ENCODE assay signal across 8 cellular contexts in the genomic region with DNA sequence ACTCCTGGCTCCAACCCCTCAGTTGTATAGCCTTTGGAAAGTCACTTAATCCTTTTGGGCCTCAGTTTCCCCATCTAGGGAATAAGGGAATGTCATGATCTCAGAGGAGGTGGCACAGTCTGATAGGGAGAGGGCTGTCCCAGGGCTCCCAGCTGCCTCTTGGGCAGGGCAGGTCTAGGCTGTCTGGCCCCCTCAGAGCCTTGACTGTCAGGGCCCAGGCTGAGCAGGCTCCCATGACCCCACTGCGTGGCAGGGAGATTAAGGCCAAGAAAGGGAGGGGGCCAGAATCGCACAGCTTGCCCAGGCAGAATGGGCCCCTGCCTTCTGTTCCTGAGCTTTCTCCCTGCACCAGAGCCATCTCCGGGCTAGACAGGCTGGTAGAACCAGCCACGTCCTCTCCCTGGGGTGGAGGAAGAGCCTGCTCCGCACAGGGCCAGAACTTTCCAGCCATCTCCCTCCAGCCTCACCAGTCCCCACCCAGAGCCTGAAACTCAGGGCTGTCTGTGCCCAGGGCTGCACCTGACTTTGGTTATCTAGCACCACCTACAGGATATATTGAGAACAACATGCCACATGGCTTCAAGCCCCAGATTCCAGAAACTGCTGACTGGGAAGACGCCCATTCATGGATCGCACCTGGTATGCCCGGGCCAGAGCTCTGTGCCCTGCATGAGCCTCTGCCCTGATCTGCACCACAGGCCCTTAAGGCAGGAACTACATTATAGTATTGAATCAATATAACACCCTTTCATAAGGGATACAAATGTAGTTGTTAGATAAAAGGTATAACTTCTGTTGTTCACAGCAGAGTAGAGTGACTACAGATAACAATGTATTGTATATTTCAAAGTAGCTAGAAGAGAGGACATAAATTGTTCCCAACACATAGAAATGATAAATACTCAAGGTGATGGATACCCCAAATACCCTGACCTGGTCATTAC. TPM values are rescaled to one million over a fixed set of nuclear protein-coding genes. Genes with fewer than 3 reads are reported as not detected.
DNase-seq lines count a peak whose midpoint lies in the region; ATAC-seq and TF ChIP-seq lines count a peak whose summit lies in the region.

No MANE protein-coding gene starts in this region.

- peaks cover 8% of the 10 kb centered on the region for H3K36me3 Mint-ChIP-seq in activated CD8-positive, alpha-beta memory T cell treated with anti-CD3 and anti-CD28 coated beads, Interleukin-2, amount 10 ng/mL, durations not matched to agents 7 days and 5 days
- H3K36me3 Mint-ChIP-seq in mesothelial cell of epicardium: no peaks in the 10 kb centered on the region

- H3K27ac Mint-ChIP-seq in activated CD8-positive, alpha-beta memory T cell treated with anti-CD3 and anti-CD28 coated beads, Interleukin-2, amount 10 ng/mL, durations not matched to agents 7 days and 5 days: peak overlapping the region; percentile 43
- H3K27ac Mint-ChIP-seq in mesothelial cell of epicardium: no peak overlapping the region

- H3K4me1 Mint-ChIP-seq in activated CD8-positive, alpha-beta memory T cell treated with anti-CD3 and anti-CD28 coated beads, Interleukin-2, amount 10 ng/mL, durations not matched to agents 7 days and 5 days: peaks cover 40% of the 10 kb centered on the region
- no peaks in the 10 kb centered on the region for H3K4me1 Mint-ChIP-seq in mesothelial cell of epicardium

- peak; percentile 82 for DNase-seq in Jurkat, Clone E6-1 (ENCODE audit: low read depth, low spot score)
- DNase-seq in NT2/D1 (ENCODE audit: low read depth, low spot score): peak; percentile 92
- peak; percentile 81 for DNase-seq in activated CD8-positive, alpha-beta memory T cell treated with anti-CD3 and anti-CD28 coated beads, Interleukin-2, amount 10 ng/mL, durations not matched to agents 7 days and 5 days
- peak; percentile 78 for DNase-seq in epidermal melanocyte (ENCODE audit: insufficient read length, low spot score)
- peak in 1 of 2 experiments; percentile 43 for DNase-seq in mesothelial cell of epicardium (ENCODE audit: low spot score in 2 of 2, unreplicated experiment in 2 of 2)
- DNase-seq in stimulated activated naive CD4-positive, alpha-beta T cell (lab: John Stamatoyannopoulos, UW): peak; percentile 55 to 87 (median 68)

- peak overlapping the region; percentile 54 for H3K9ac ChIP-seq in NT2/D1 (ENCODE audit: insufficient read length, low read depth)

- no peak overlapping the region for H3K4me3 Mint-ChIP-seq in activated CD8-positive, alpha-beta memory T cell treated with anti-CD3 and anti-CD28 coated beads, Interleukin-2, amount 10 ng/mL, durations not matched to agents 7 days and 5 days
- no peak overlapping the region for H3K4me3 Mint-ChIP-seq in mesothelial cell of epicardium

- H3K9me3 ChIP-seq in NT2/D1 (ENCODE audit: insufficient read depth, low read length): no peaks in the 10 kb centered on the region

- TF ChIP-seq CTCF in GM12872 (IDR thresholded peaks at IDR 0.05; ENCODE audit: insufficient read depth, low read depth, low read length): peak; percentile 87
- peak; percentile 84 for TF ChIP-seq CTCF in mesothelial cell of epicardium (IDR thresholded peaks at IDR 0.05; ENCODE audit: unreplicated experiment)

- ATAC-seq in activated CD8-positive, alpha-beta memory T cell treated with anti-CD3 and anti-CD28 coated beads, Interleukin-2, amount 10 ng/mL, durations not matched to agents 7 days and 5 days: peak; percentile 57
- ATAC-seq in HG02970 (IDR thresholded peaks at IDR 0.05; ENCODE audit: low FRiP score, unreplicated experiment): no peak

- no peaks in the 10 kb centered on the region for H3K27me3 ChIP-seq in NT2/D1 (ENCODE audit: insufficient read depth, insufficient read length)

- peaks cover 7% of the 10 kb centered on the region for H3K4me1 ChIP-seq in NT2/D1 (ENCODE audit: insufficient read depth, insufficient read length)

- CTCF ChIA-PET in activated CD8-positive, alpha-beta memory T cell treated with anti-CD3 and anti-CD28 coated beads, Interleukin-2, amount 10 ng/mL, durations not matched to agents 7 days and 5 days (lab: Charles Lee): interaction anchor here (0.6 to 21.1 kb wide), 45 partner anchors 9 to 414 kb away, joined by 3 to 347 read pairs (median 6); a partner anchor contains a TSS

- peaks cover 5% of the 10 kb centered on the region for H3K27me3 Mint-ChIP-seq in activated CD8-positive, alpha-beta memory T cell treated with anti-CD3 and anti-CD28 coated beads, Interleukin-2, amount 10 ng/mL, durations not matched to agents 7 days and 5 days
- H3K27me3 Mint-ChIP-seq in mesothelial cell of epicardium (ENCODE audit: low read depth): no peaks in the 10 kb centered on the region

- no peaks in the 10 kb centered on the region for H3K9me3 Mint-ChIP-seq in activated CD8-positive, alpha-beta memory T cell treated with anti-CD3 and anti-CD28 coated beads, Interleukin-2, amount 10 ng/mL, durations not matched to agents 7 days and 5 days (ENCODE audit: low read depth)
- H3K9me3 Mint-ChIP-seq in mesothelial cell of epicardium: no peaks in the 10 kb centered on the region

- no peak overlapping the region for H3K4me3 ChIP-seq in Jurkat, Clone E6-1 (ENCODE audit: low read length)
- no peak overlapping the region for H3K4me3 ChIP-seq in NT2/D1 (ENCODE audit: insufficient read length, low read depth)

- no peaks in the 10 kb centered on the region for H3K36me3 ChIP-seq in NT2/D1 (ENCODE audit: insufficient read depth, insufficient read length, low read length)

RNA-seq across cellular contexts. Expression of a gene that starts 32.0 kb away (rescaled TPM):
- 13.1 TPM for polyA plus RNA-seq in Jurkat, Clone E6-1 (2012; ENCODE audit: insufficient read depth, insufficient read length)
- total RNA-seq in activated CD8-positive, alpha-beta memory T cell treated with anti-CD3 and anti-CD28 coated beads, Interleukin-2, amount 10 ng/mL, durations not matched to agents 7 days and 5 days: 10 to 100 TPM; 13.8 to 16.7 TPM
- 8.5 to 9.2 TPM (median 8.9 TPM) in 3 replicates for total RNA-seq in mesothelial cell of epicardium

RNA-seq across cellular contexts. Expression of a gene that starts 32.9 kb away (rescaled TPM):
- polyA plus RNA-seq in Jurkat, Clone E6-1 (2012; ENCODE audit: insufficient read depth, insufficient read length): 23.5 TPM
- 10 to 100 TPM; 16.5 to 18.1 TPM for total RNA-seq in activated CD8-positive, alpha-beta memory T cell treated with anti-CD3 and anti-CD28 coated beads, Interleukin-2, amount 10 ng/mL, durations not matched to agents 7 days and 5 days
- total RNA-seq in mesothelial cell of epicardium: 24.2 to 26.4 TPM (median 26.2 TPM) in 3 replicates

RNA-seq across cellular contexts. Expression of a gene that starts 54.3 kb away (rescaled TPM):
- polyA plus RNA-seq in Jurkat, Clone E6-1 (2012; ENCODE audit: insufficient read depth, insufficient read length): 20.4 TPM
- 100 to 1,000 TPM in 1 of 2 experiments, 10 to 100 TPM in 1; 60.8 to 116 TPM for total RNA-seq in activated CD8-positive, alpha-beta memory T cell treated with anti-CD3 and anti-CD28 coated beads, Interleukin-2, amount 10 ng/mL, durations not matched to agents 7 days and 5 days
- 62.8 to 68.8 TPM (median 67.4 TPM) in 3 replicates for total RNA-seq in mesothelial cell of epicardium
